Comparison of ENCODE assay signal across 20 cellular contexts in the genomic region with DNA sequence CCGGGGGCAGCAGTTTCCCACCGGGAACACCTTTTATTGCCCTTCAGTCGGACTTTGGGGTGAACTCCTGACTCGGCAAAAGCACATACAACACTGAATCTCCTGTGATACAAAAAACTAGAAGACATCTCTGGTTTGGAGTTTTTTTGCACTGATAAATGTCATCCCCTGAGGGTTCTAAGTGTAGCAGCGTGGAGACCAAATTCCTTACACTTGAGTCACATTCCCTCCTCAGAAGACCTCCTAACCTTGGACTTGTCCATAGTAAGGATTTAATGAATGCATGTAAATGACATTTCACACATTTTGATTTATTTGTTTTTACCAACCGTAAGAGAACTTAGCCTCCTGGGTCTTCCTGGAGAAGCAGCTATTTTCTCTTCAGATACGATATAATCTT. TPM values are rescaled to one million over a fixed set of nuclear protein-coding genes. Genes with fewer than 3 reads are reported as not detected.
DNase-seq lines count a peak whose midpoint lies in the region; TF ChIP-seq lines count a peak whose summit lies in the region.
"Had no signal": no experiment of that assay in that cellular context is flagged by ENCODE, and none has a peak within 500 bp of the region (broad histone marks: within the 10 kb centered on the region; RNA-seq: fewer than 3 reads in every experiment).

No MANE protein-coding gene starts in this region.

- no peak for TF ChIP-seq POLR2A in esophagus muscularis mucosa (IDR thresholded peaks at IDR 0.05; ENCODE audit: low read depth)
- no peak for TF ChIP-seq POLR2A in suprapubic skin (IDR thresholded peaks at IDR 0.05)

- peaks cover 2% of the 10 kb centered on the region for H3K79me1 ChIP-seq in trophoblast cell (ENCODE audit: low read length)

- no peak overlapping the region for H3K4me3 ChIP-seq in NT2/D1 (ENCODE audit: insufficient read length, low read depth)
- H3K4me3 ChIP-seq in esophagus muscularis mucosa, result no peak overlapping the region
- no peak overlapping the region for H3K4me3 ChIP-seq in trophoblast cell (ENCODE audit: low read depth, low read length)
- H3K4me3 ChIP-seq in suprapubic skin, result no peak overlapping the region
- H3K4me3 ChIP-seq: MG63, right atrium auricular region, testis had no signal

- peaks cover 2% of the 10 kb centered on the region for H3K79me2 ChIP-seq in trophoblast cell (ENCODE audit: control insufficient read depth, insufficient read depth, low read length, poor library complexity)

- peak overlapping the region; percentile 63 for H3K4me2 ChIP-seq in trophoblast cell (ENCODE audit: low read length)

- no peak overlapping the region for H3K18ac ChIP-seq in trophoblast cell (ENCODE audit: low read length)

- no peak overlapping the region for H3K9ac ChIP-seq in NT2/D1 (ENCODE audit: insufficient read length, low read depth)
- H3K9ac ChIP-seq in trophoblast cell (ENCODE audit: low read length), result no peak overlapping the region

- H3K4me1 ChIP-seq in NT2/D1 (ENCODE audit: insufficient read depth, insufficient read length) (peaks cover 3% of the 10 kb centered on the region), esophagus muscularis mucosa (no peaks in the 10 kb centered on the region), trophoblast cell (ENCODE audit: control insufficient read depth in 1 of 2, insufficient read depth in 2 of 2, low read length in 2 of 2) (peaks cover 6 to 12% of the 10 kb centered on the region in 2 experiments), suprapubic skin (no peaks in the 10 kb centered on the region)
- H3K4me1 ChIP-seq: right atrium auricular region, testis had no signal

- H2BK12ac ChIP-seq in trophoblast cell (ENCODE audit: low read length), result peak overlapping the region; percentile 44

- DNase-seq in ELR (ENCODE audit: low read depth), result peak; percentile 54
- DNase-seq in NT2/D1 (ENCODE audit: low read depth, low spot score), result peak; percentile 18
- DNase-seq in esophagus muscularis mucosa (ENCODE audit: extremely low spot score), result peak; percentile 85
- peak in 1 of 2 donors; percentile 79 for DNase-seq in trophoblast cell
- DNase-seq in cerebellum (ENCODE audit: low spot score), result no peak
- DNase-seq in COR-L47 (lab: John Stamatoyannopoulos, UW), result no peak
- no peak for DNase-seq in HT-29 (ENCODE audit: low spot score)
- no peak for DNase-seq in suprapubic skin (ENCODE audit: low spot score in 2 of 2)
- DNase-seq: activated CD4-positive, alpha-beta T cell treated with anti-CD3 and anti-CD28 coated beads for 4 hours; activated naive CD8-positive, alpha-beta T cell treated with anti-CD3 and anti-CD28 coated beads, Interleukin-2, amount 50 U/mL, for 24 hours; caudate nucleus; DND-41; erythroblast; left ventricle myocardium superior; MG63; NCI-H2227 treated with DMSO at 0.1 percent for 48 hours; nucleus accumbens; testis had no signal

- no peak overlapping the region for H3K4ac ChIP-seq in trophoblast cell (ENCODE audit: low read depth, low read length)

- no peak overlapping the region for H3K23ac ChIP-seq in trophoblast cell (ENCODE audit: low read length)

- H3K36me3 ChIP-seq in NT2/D1 (ENCODE audit: insufficient read depth, insufficient read length, low read length) (no peaks in the 10 kb centered on the region), esophagus muscularis mucosa (no peaks in the 10 kb centered on the region), trophoblast cell (ENCODE audit: control insufficient read depth in 1 of 2, insufficient read depth in 2 of 2, low read length in 2 of 2) (no peaks in the 10 kb centered on the region), suprapubic skin (no peaks in the 10 kb centered on the region)
- H3K36me3 ChIP-seq: MG63, right atrium auricular region had no signal

- peak overlapping the region; percentile 88 for H2BK120ac ChIP-seq in trophoblast cell (ENCODE audit: insufficient read depth, low read length, poor library complexity)

- peak overlapping the region; percentile 87 for H4K8ac ChIP-seq in trophoblast cell (ENCODE audit: low read depth, low read length)

- H2AFZ ChIP-seq in trophoblast cell (ENCODE audit: insufficient read depth, low read length, poor library complexity), result no peak overlapping the region

- H4K12ac ChIP-seq in trophoblast cell (ENCODE audit: low read depth, low read length), result no peak overlapping the region

- H3K9me3 ChIP-seq in NT2/D1 (ENCODE audit: insufficient read depth, low read length), result peaks cover 20% of the 10 kb centered on the region
- H3K9me3 ChIP-seq in esophagus muscularis mucosa, result peaks cover 0 to 5% (median 0%) of the 10 kb centered on the region in 4 donors
- H3K9me3 ChIP-seq in trophoblast cell (ENCODE audit: insufficient read depth, low read depth, low read length), result no peaks in the 10 kb centered on the region
- H3K9me3 ChIP-seq in suprapubic skin, result no peaks in the 10 kb centered on the region
- H3K9me3 ChIP-seq: MG63, testis had no signal

- peak overlapping the region; percentile 65 for H4K91ac ChIP-seq in trophoblast cell (ENCODE audit: low read depth, low read length)

- H3K27me3 ChIP-seq in NT2/D1 (ENCODE audit: insufficient read depth, insufficient read length) (no peaks in the 10 kb centered on the region), esophagus muscularis mucosa (peaks cover 0 to 11% (median 0%) of the 10 kb centered on the region in 4 donors), trophoblast cell (ENCODE audit: insufficient read depth, low read length) (no peaks in the 10 kb centered on the region), suprapubic skin (peaks cover 10% of the 10 kb centered on the region)
- H3K27me3 ChIP-seq: right atrium auricular region, testis had no signal

- TF ChIP-seq CTCF in esophagus muscularis mucosa (IDR thresholded peaks at IDR 0.05) (no peak), suprapubic skin (IDR thresholded peaks at IDR 0.05) (no peak)

- TF ChIP-seq EP300 in esophagus muscularis mucosa (IDR thresholded peaks at IDR 0.05) (no peak), suprapubic skin (IDR thresholded peaks at IDR 0.05) (no peak)

- no peak overlapping the region for H2AK5ac ChIP-seq in trophoblast cell (ENCODE audit: low read length)

- WGBS in esophagus muscularis mucosa, result 64% methylated on average over 7 of the region's 7 CpGs
- no CpG with 5 or more reads among the region's 7 CpGs for WGBS in trophoblast cell (ENCODE audit: extremely low coverage, insufficient coverage, insufficient read length)
- WGBS in suprapubic skin, result 49% methylated on average over 7 of the region's 7 CpGs

- H3K14ac ChIP-seq in trophoblast cell (ENCODE audit: low read length), result no peak overlapping the region

- peak overlapping the region; percentile 74 for H2BK5ac ChIP-seq in trophoblast cell (ENCODE audit: low read depth, low read length, poor library complexity)

- H3K27ac ChIP-seq in esophagus muscularis mucosa (replicated peaks in 1 of 4) (no peak overlapping the region), trophoblast cell (ENCODE audit: low read depth, low read length) (peak overlapping the region; percentile 66), suprapubic skin (no peak overlapping the region)
- H3K27ac ChIP-seq: right atrium auricular region, testis had no signal

- intact Hi-C loops in esophagus muscularis mucosa (cut with DNase I), result no loop called here

RNA-seq across cellular contexts. Expression of gene GPR45, which starts 54.0 kb away (rescaled TPM):
- total RNA-seq in esophagus muscularis mucosa (not detected), cerebellum (1.5 TPM), suprapubic skin (not detected)
- 0.05 and 0.11 TPM in 2 replicates for polyA plus RNA-seq in trophoblast cell (2013)
- total RNA-seq in HT-29 (2014; rRNA removed; shearing (Covaris generic)), result not detected in 2 replicates
- total RNA-seq: activated T-helper 2 cell treated with anti-CD3 and anti-CD28 coated beads, Interferon-gamma antibody, Interleukin-2, Interleukin-4, amounts not matched to agents 10 μg/mL and 5 μg/mL and 100 μg/mL, durations not matched to agents 14 hours and 24 hours and 36 hours; left ventricle myocardium superior; right atrium auricular region had no signal

Comparison
In these comparisons a context has a peak if more than half of its experiments do, and no peak if none do; other contexts are left out.
1. DNase-seq: peak in ELR (single experiment), NT2/D1 (single experiment) and esophagus muscularis mucosa (single experiment); none in cerebellum (single experiment), COR-L47 (single experiment), HT-29 (single experiment) and suprapubic skin (0 of 2).